In genomic region chr17:42266462-42266861, GRCh38 we compare ENCODE assay signal across 14 cellular contexts. TPM values are rescaled to one million over a fixed set of nuclear protein-coding genes. Genes with fewer than 3 reads are reported as not detected.
DNase-seq lines count a peak whose midpoint lies in the region; ATAC-seq, FAIRE-seq and TF ChIP-seq lines count a peak whose summit lies in the region.
"Had no signal": no experiment of that assay in that cellular context is flagged by ENCODE, and none has a peak within 500 bp of the region (broad histone marks: within the 10 kb centered on the region; RNA-seq: fewer than 3 reads in every experiment).

No MANE protein-coding gene starts in this region.

- H3K9me3 ChIP-seq in AG04450 (ENCODE audit: control insufficient read depth, insufficient read depth, low read length), result no peaks in the 10 kb centered on the region
- H3K9me3 ChIP-seq: BE2C, upper lobe of right lung had no signal

- H2AFZ ChIP-seq in GM23338, result no peak overlapping the region

- CTCF ChIA-PET in AG04450 (lab: Charles Lee), result no interaction called here

- no peaks in the 10 kb centered on the region for H3K9me2 ChIP-seq in GM23338 (ENCODE audit: insufficient read depth)

- H3K27ac ChIP-seq in AG04450 (ENCODE audit: low read depth, low read length), result peak overlapping the region; percentile 88
- no peak overlapping the region for H3K27ac ChIP-seq in GM23338 (ENCODE audit: low read depth)
- H3K27ac ChIP-seq: upper lobe of right lung had no signal

- H3K79me2 ChIP-seq in GM23338 (replicated peaks; ENCODE audit: insufficient read depth), result peaks cover 78% of the 10 kb centered on the region

- H3K9me3 Mint-ChIP-seq in GM23338 (no peaks in the 10 kb centered on the region; the same call in 2 of the 3 replicates), mesothelial cell of epicardium (no peaks in the 10 kb centered on the region)
- no peaks in the 10 kb centered on the region for H3K9me3 Mint-ChIP-seq in activated naive CD4-positive, alpha-beta T cell treated with anti-CD3 and anti-CD28 coated beads, Interleukin-2, amount 50 U/mL, for 72 hours

- H3K27me3 Mint-ChIP-seq in GM23338 (ENCODE audit: insufficient read depth, low read depth, poor library complexity), result peaks cover 3% of the 10 kb centered on the region
- H3K27me3 Mint-ChIP-seq in mesothelial cell of epicardium (ENCODE audit: low read depth), result no peaks in the 10 kb centered on the region

- H3K4me1 Mint-ChIP-seq in GM23338, result peaks cover 11% of the 10 kb centered on the region
- peaks cover 1% of the 10 kb centered on the region for H3K4me1 Mint-ChIP-seq in mesothelial cell of epicardium

- no peaks in the 10 kb centered on the region for H3K27me3 ChIP-seq in AG04450 (ENCODE audit: control insufficient read depth, insufficient read depth, low read length)
- H3K27me3 ChIP-seq in GM23338 (ENCODE audit: insufficient read depth), result no peaks in the 10 kb centered on the region
- H3K27me3 ChIP-seq: BE2C, upper lobe of right lung had no signal

- peaks cover 3% of the 10 kb centered on the region; the same call in 1 of the 3 replicates for H3K36me3 Mint-ChIP-seq in GM23338 (ENCODE audit: low read depth)
- H3K36me3 Mint-ChIP-seq in activated naive CD4-positive, alpha-beta T cell treated with anti-CD3 and anti-CD28 coated beads, Interleukin-2, amount 50 U/mL, for 72 hours, result peaks cover 0 to 20% of the 10 kb centered on the region in 2 donors
- peaks cover 3% of the 10 kb centered on the region for H3K36me3 Mint-ChIP-seq in mesothelial cell of epicardium

- POLR2A ChIA-PET in AG04450 (lab: Yijun Ruan, JAX), result interaction anchor here (1.2 kb wide), 1 partner anchor 9 kb away, joined by 5 read pairs; no protein-coding TSS in a partner anchor

- FAIRE-seq in GM19239 (lab: Jason Lieb, UNC) (no peak), frontal cortex (lab: Jason Lieb, UNC) (no peak)
- FAIRE-seq: islet of Langerhans had no signal

- H3K27ac Mint-ChIP-seq in GM23338, result 0 out of 2 replicates have a peak overlapping the region, but pooled peaks have one; percentile 50
- H3K27ac Mint-ChIP-seq in activated naive CD4-positive, alpha-beta T cell treated with anti-CD3 and anti-CD28 coated beads, Interleukin-2, amount 50 U/mL, for 72 hours, result peak overlapping the region; percentile 84 to 97
- H3K27ac Mint-ChIP-seq in mesothelial cell of epicardium, result peak overlapping the region; percentile 39

- TF ChIP-seq CTCF in AG04450 (IDR thresholded peaks at IDR 0.05; ENCODE audit: low read depth, low read length) (no peak), GM23338 (conservative IDR thresholded peaks at IDR 0.05; ENCODE audit: low read depth in 2 of 2) (no peak), mesothelial cell of epicardium (IDR thresholded peaks at IDR 0.05; ENCODE audit: unreplicated experiment) (no peak)

- no peaks in the 10 kb centered on the region for H3F3A ChIP-seq in GM23338 (replicated peaks; ENCODE audit: low read depth)

- peaks cover 9% of the 10 kb centered on the region; the same call in 1 of the 2 replicates for H4K20me1 ChIP-seq in GM23338 (replicated peaks; ENCODE audit: insufficient read depth)

- no peak for ATAC-seq in GM23338
- ATAC-seq in activated naive CD4-positive, alpha-beta T cell treated with anti-CD3 and anti-CD28 coated beads, Interleukin-2, amount 50 U/mL, for 72 hours, result no peak
- ATAC-seq in GM21717 (IDR thresholded peaks at IDR 0.05; ENCODE audit: unreplicated experiment), result no peak

- H3K4me2 ChIP-seq in GM23338, result no peak overlapping the region

- H3K4me1 ChIP-seq in GM23338 (ENCODE audit: insufficient read depth), result peaks cover 9% of the 10 kb centered on the region
- H3K4me1 ChIP-seq: BE2C had no signal

- H3K36me3 ChIP-seq in GM23338 (ENCODE audit: insufficient read depth), result no peaks in the 10 kb centered on the region
- H3K36me3 ChIP-seq: BE2C, upper lobe of right lung had no signal

- DNase-seq in AG04450 (ENCODE audit: low read depth, low spot score), result no peak
- DNase-seq in GM23338 (ENCODE audit: low spot score), result no peak
- no peak for DNase-seq in activated naive CD4-positive, alpha-beta T cell treated with anti-CD3 and anti-CD28 coated beads, Interleukin-2, amount 50 U/mL, for 72 hours (ENCODE audit: low spot score in 2 of 2)
- DNase-seq in mesothelial cell of epicardium (ENCODE audit: low spot score in 2 of 2, unreplicated experiment in 2 of 2), result no peak
- DNase-seq in stimulated activated CD4-positive, alpha-beta T cell treated with anti-CD3 and anti-CD28 coated beads, Interleukin-2, amount 100 ng/mL, for 24 hours, result no peak
- DNase-seq in GM19239 (ENCODE audit: insufficient read length, low spot score), result no peak
- no peak for DNase-seq in frontal cortex (ENCODE audit: low spot score in 2 of 2)
- DNase-seq: BE2C, DMS79, NCI-H1092 treated with DMSO at 0.1 percent for 48 hours, nucleus accumbens, upper lobe of right lung had no signal

- no peak overlapping the region for H3K4me3 ChIP-seq in AG04450 (ENCODE audit: low read depth, low read length)
- H3K4me3 ChIP-seq in GM23338, result no peak overlapping the region
- H3K4me3 ChIP-seq: upper lobe of right lung had no signal

- H3K4me3 Mint-ChIP-seq in GM23338 (no peak overlapping the region), mesothelial cell of epicardium (no peak overlapping the region)

TF ChIP-seq in GM23338, 12 proteins besides CTCF, POLR2A, EP300 and RAD21 (continues in another document):
- no peak for TF ChIP-seq ZNF331 (CRISPR knock-in tag; IDR thresholded peaks at IDR 0.05; ENCODE audit: low read depth)
- no peak for TF ChIP-seq NANOG (IDR thresholded peaks at IDR 0.05; ENCODE audit: borderline replicate concordance)
- no peak for TF ChIP-seq EZH2 (IDR thresholded peaks at IDR 0.05; ENCODE audit: low read depth, unreplicated experiment)
- TF ChIP-seq REST (IDR thresholded peaks at IDR 0.05; ENCODE audit: unreplicated experiment), result no peak
- no peak for TF ChIP-seq ZNF114 (CRISPR knock-in tag; IDR thresholded peaks at IDR 0.05)

RNA-seq across cellular contexts. Expression of gene STAT5B, which starts 9.7 kb away (rescaled TPM):
- 31.5 and 34.0 TPM in 2 replicates for polyA plus RNA-seq in AG04450 (2011; rRNA removed)
- 45.2 and 49.3 TPM in 2 replicates for polyA minus RNA-seq in AG04450 (2011; rRNA and poly(A)+ RNA removed)
- total RNA-seq in GM23338 (2014; rRNA removed; shearing (Covaris generic)), result 47.1 and 60.5 TPM in 2 replicates
- 13.9 and 14.3 TPM in 2 replicates for polyA plus RNA-seq in GM23338 (2016; fragmentation: Nextera tagmentation; extraction: Ambion mirVana)
- 100 to 1,000 TPM; 117 to 207 TPM for total RNA-seq in activated naive CD4-positive, alpha-beta T cell treated with anti-CD3 and anti-CD28 coated beads, Interleukin-2, amount 50 U/mL, for 72 hours
- total RNA-seq in mesothelial cell of epicardium, result 47.7 to 52.3 TPM (median 50.6 TPM) in 3 replicates
- 17.5 TPM for total RNA-seq in frontal cortex

RNA-seq across cellular contexts. Expression of gene STAT5A, which starts 21.8 kb away (rescaled TPM):
- polyA plus RNA-seq in AG04450 (2011; rRNA removed) (3.9 and 5.3 TPM in 2 replicates), GM23338 (2016; fragmentation: Nextera tagmentation; extraction: Ambion mirVana) (2.3 and 2.4 TPM in 2 replicates)
- 4.6 and 7.9 TPM in 2 replicates for polyA minus RNA-seq in AG04450 (2011; rRNA and poly(A)+ RNA removed)
- total RNA-seq in GM23338 (2014; rRNA removed; shearing (Covaris generic)), result 14.6 and 18.1 TPM in 2 replicates
- total RNA-seq in activated naive CD4-positive, alpha-beta T cell treated with anti-CD3 and anti-CD28 coated beads, Interleukin-2, amount 50 U/mL, for 72 hours, result 100 to 1,000 TPM; 171 to 177 TPM
- total RNA-seq in mesothelial cell of epicardium (9.5 to 11.7 TPM (median 11.2 TPM) in 3 replicates), frontal cortex (1.6 TPM)

Comparison
In these comparisons a context has a peak if more than half of its experiments do, and no peak if none do; other contexts are left out.
1. H3K27ac Mint-ChIP-seq: peak in every context shown above with its lines; median percentile 90 in activated naive CD4-positive, alpha-beta T cell treated with anti-CD3 and anti-CD28 coated beads, Interleukin-2, amount 50 U/mL, for 72 hours; 50 in GM23338; 39 in mesothelial cell of epicardium.